ENCODE assay signal across 32 cellular contexts in genomic region chr2:119220720-119221301, GRCh38.
"Had no signal": no experiment of that assay in that cellular context is flagged by ENCODE, and none has a peak within 500 bp of the region (broad histone marks: within the 10 kb centered on the region; RNA-seq: fewer than 3 reads in every experiment).

No MANE protein-coding gene starts in this region.

- H3K27ac ChIP-seq: adrenal gland, body of pancreas, esophagus muscularis mucosa, foreskin keratinocyte had no signal

- H3K36me3 Mint-ChIP-seq: activated CD4-positive, alpha-beta memory T cell treated with anti-CD3 and anti-CD28 coated beads for 36 hours; activated CD8-positive, alpha-beta memory T cell treated with anti-CD3 and anti-CD28 coated beads, Interleukin-2, amount 10 ng/mL, durations not matched to agents 7 days and 5 days; activated naive CD4-positive, alpha-beta T cell treated with anti-CD3 and anti-CD28 coated beads, Interleukin-2, amount 50 U/mL, for 24 hours; activated naive CD8-positive, alpha-beta T cell treated with anti-CD3 and anti-CD28 coated beads for 36 hours had no signal

- H3K36me3 ChIP-seq: adrenal gland, esophagus muscularis mucosa, gastrocnemius medialis had no signal

- FAIRE-seq: colon had no signal

- H3K27me3 ChIP-seq: adrenal gland, body of pancreas, foreskin keratinocyte, gastrocnemius medialis had no signal

- H3K9me3 Mint-ChIP-seq: activated CD4-positive, alpha-beta memory T cell treated with anti-CD3 and anti-CD28 coated beads for 36 hours; activated CD4-positive, alpha-beta T cell treated with anti-CD3 and anti-CD28 coated beads, Interleukin-2, amount 10 ng/mL, durations not matched to agents 24 days and 14 days; activated naive CD4-positive, alpha-beta T cell treated with anti-CD3 and anti-CD28 coated beads for 36 hours; activated naive CD4-positive, alpha-beta T cell treated with anti-CD3 and anti-CD28 coated beads, Interleukin-2, amount 50 U/mL, for 24 hours; activated naive CD8-positive, alpha-beta T cell treated with anti-CD3 and anti-CD28 coated beads for 36 hours; activated naive CD8-positive, alpha-beta T cell treated with anti-CD3 and anti-CD28 coated beads, Interleukin-2, amount 50 U/mL, for 24 hours; activated T-helper 1 cell treated with anti-CD3 and anti-CD28 coated beads, Interleukin-12 subunit alpha, Interleukin-12 subunit beta, Interleukin-2, Interleukin-4 antibody, amounts not matched to agents 30 ng/mL and 10 ng/mL and 1 ng/mL, durations not matched to agents 14 hours and 24 hours and 36 hours; activated T-helper 2 cell treated with anti-CD3 and anti-CD28 coated beads, Interferon-gamma antibody, Interleukin-2, Interleukin-4, amounts not matched to agents 10 μg/mL and 5 μg/mL and 100 μg/mL, durations not matched to agents 14 hours and 24 hours and 36 hours; effector memory CD8-positive, alpha-beta T cell had no signal

- H3K27ac Mint-ChIP-seq: activated CD4-positive, alpha-beta memory T cell treated with anti-CD3 and anti-CD28 coated beads for 36 hours; activated CD4-positive, alpha-beta T cell treated with anti-CD3 and anti-CD28 coated beads for 36 hours; activated CD4-positive, alpha-beta T cell treated with anti-CD3 and anti-CD28 coated beads, Interleukin-2, amount 10 ng/mL, durations not matched to agents 24 days and 14 days; activated CD8-positive, alpha-beta memory T cell treated with anti-CD3 and anti-CD28 coated beads, Interleukin-2, amount 10 ng/mL, durations not matched to agents 7 days and 5 days; activated CD8-positive, alpha-beta T cell treated with anti-CD3 and anti-CD28 coated beads, Interleukin-2, amount 10 ng/mL, durations not matched to agents 7 days and 5 days; activated naive CD4-positive, alpha-beta T cell treated with anti-CD3 and anti-CD28 coated beads for 36 hours; activated naive CD4-positive, alpha-beta T cell treated with anti-CD3 and anti-CD28 coated beads, Interleukin-2, amount 50 U/mL, for 24 hours; activated naive CD8-positive, alpha-beta T cell treated with anti-CD3 and anti-CD28 coated beads for 36 hours; activated naive CD8-positive, alpha-beta T cell treated with anti-CD3 and anti-CD28 coated beads, Interleukin-2, amount 50 U/mL, for 24 hours; activated T-helper 1 cell treated with anti-CD3 and anti-CD28 coated beads, Interleukin-12 subunit alpha, Interleukin-12 subunit beta, Interleukin-2, Interleukin-4 antibody, amounts not matched to agents 30 ng/mL and 10 ng/mL and 1 ng/mL, durations not matched to agents 14 hours and 24 hours and 36 hours; activated T-helper 2 cell treated with anti-CD3 and anti-CD28 coated beads, Interferon-gamma antibody, Interleukin-2, Interleukin-4, amounts not matched to agents 10 μg/mL and 5 μg/mL and 100 μg/mL, durations not matched to agents 14 hours and 24 hours and 36 hours; effector memory CD8-positive, alpha-beta T cell had no signal

- H3K4me3 ChIP-seq: adrenal gland, body of pancreas, esophagus muscularis mucosa, gastrocnemius medialis had no signal

- H3K9me3 ChIP-seq: adrenal gland, body of pancreas, esophagus muscularis mucosa, gastrocnemius medialis had no signal

- H3K4me1 Mint-ChIP-seq: activated CD4-positive, alpha-beta T cell treated with anti-CD3 and anti-CD28 coated beads for 36 hours; activated CD4-positive, alpha-beta T cell treated with anti-CD3 and anti-CD28 coated beads, Interleukin-2, amount 10 ng/mL, durations not matched to agents 24 days and 14 days; activated CD8-positive, alpha-beta memory T cell treated with anti-CD3 and anti-CD28 coated beads, Interleukin-2, amount 10 ng/mL, durations not matched to agents 7 days and 5 days; activated naive CD4-positive, alpha-beta T cell treated with anti-CD3 and anti-CD28 coated beads, Interleukin-2, amount 50 U/mL, for 24 hours; activated naive CD8-positive, alpha-beta T cell treated with anti-CD3 and anti-CD28 coated beads for 36 hours; activated naive CD8-positive, alpha-beta T cell treated with anti-CD3 and anti-CD28 coated beads, Interleukin-2, amount 50 U/mL, for 24 hours had no signal

- H3K4me3 Mint-ChIP-seq: activated CD4-positive, alpha-beta memory T cell treated with anti-CD3 and anti-CD28 coated beads for 36 hours; activated CD4-positive, alpha-beta T cell treated with anti-CD3 and anti-CD28 coated beads for 36 hours; activated CD4-positive, alpha-beta T cell treated with anti-CD3 and anti-CD28 coated beads, Interleukin-2, amount 10 ng/mL, durations not matched to agents 24 days and 14 days; activated CD8-positive, alpha-beta memory T cell treated with anti-CD3 and anti-CD28 coated beads, Interleukin-2, amount 10 ng/mL, durations not matched to agents 7 days and 5 days; activated CD8-positive, alpha-beta T cell treated with anti-CD3 and anti-CD28 coated beads, Interleukin-2, amount 10 ng/mL, durations not matched to agents 7 days and 5 days; activated naive CD4-positive, alpha-beta T cell treated with anti-CD3 and anti-CD28 coated beads for 36 hours; activated naive CD4-positive, alpha-beta T cell treated with anti-CD3 and anti-CD28 coated beads, Interleukin-2, amount 50 U/mL, for 24 hours; activated naive CD8-positive, alpha-beta T cell treated with anti-CD3 and anti-CD28 coated beads for 36 hours; activated naive CD8-positive, alpha-beta T cell treated with anti-CD3 and anti-CD28 coated beads, Interleukin-2, amount 50 U/mL, for 24 hours; activated T-helper 1 cell treated with anti-CD3 and anti-CD28 coated beads, Interleukin-12 subunit alpha, Interleukin-12 subunit beta, Interleukin-2, Interleukin-4 antibody, amounts not matched to agents 30 ng/mL and 10 ng/mL and 1 ng/mL, durations not matched to agents 14 hours and 24 hours and 36 hours; effector memory CD8-positive, alpha-beta T cell had no signal

- DNase-seq: activated CD4-positive, alpha-beta memory T cell treated with anti-CD3 and anti-CD28 coated beads for 36 hours; activated CD4-positive, alpha-beta T cell treated with anti-CD3 and anti-CD28 coated beads for 36 hours; activated CD4-positive, alpha-beta T cell treated with anti-CD3 and anti-CD28 coated beads, Interleukin-2, amount 10 ng/mL, durations not matched to agents 24 days and 14 days; activated CD4-positive, CD25-positive, alpha-beta regulatory T cell; activated CD4-positive, CD25-positive, alpha-beta regulatory T cell treated with anti-CD3 and anti-CD28 coated beads, Interleukin-2, amount 50 U/mL, for 72 hours; activated CD8-positive, alpha-beta memory T cell treated with anti-CD3 and anti-CD28 coated beads, Interleukin-2, amount 10 ng/mL, durations not matched to agents 7 days and 5 days; activated CD8-positive, alpha-beta memory T cell treated with anti-CD3 and anti-CD28 coated beads, Interleukin-2, amount 50 U/mL, for 4 hours; activated CD8-positive, alpha-beta T cell treated with anti-CD3 and anti-CD28 coated beads, Interleukin-2, amount 10 ng/mL, durations not matched to agents 7 days and 5 days; activated effector memory CD4-positive, alpha-beta T cell treated with anti-CD3 and anti-CD28 coated beads, Interleukin-2, amount 50 U/mL, for 16 hours; activated naive CD4-positive, alpha-beta T cell treated with anti-CD3 and anti-CD28 coated beads for 36 hours; activated naive CD8-positive, alpha-beta T cell treated with anti-CD3 and anti-CD28 coated beads for 36 hours; activated naive CD8-positive, alpha-beta T cell treated with anti-CD3 and anti-CD28 coated beads, Interleukin-2, amount 50 U/mL, for 24 hours; activated T-cell treated with anti-CD3 and anti-CD28 coated beads, Interleukin-2, amount 50 U/mL, for 1 hour; activated T-cell treated with anti-CD3 and anti-CD28 coated beads, Interleukin-2, amount 50 U/mL, for 48 hours; adrenal gland; amygdala; aorta; body of pancreas; caudate nucleus; cortex of kidney; dermis blood vessel endothelial cell; effector CD4-positive, alpha-beta T cell; effector memory CD8-positive, alpha-beta T cell; erythroblast; foreskin keratinocyte; gastrocnemius medialis; T-helper 2 cell had no signal

- ATAC-seq: activated CD4-positive, alpha-beta T cell treated with anti-CD3 and anti-CD28 coated beads for 36 hours; activated CD8-positive, alpha-beta memory T cell treated with anti-CD3 and anti-CD28 coated beads, Interleukin-2, amount 10 ng/mL, durations not matched to agents 7 days and 5 days; activated CD8-positive, alpha-beta T cell treated with anti-CD3 and anti-CD28 coated beads, Interleukin-2, amount 10 ng/mL, durations not matched to agents 7 days and 5 days; activated naive CD8-positive, alpha-beta T cell treated with anti-CD3 and anti-CD28 coated beads, Interleukin-2, amount 50 U/mL, for 24 hours; body of pancreas; effector memory CD8-positive, alpha-beta T cell; foreskin keratinocyte; gastrocnemius medialis had no signal
